ENCODE assay signal across 20 cellular contexts in genomic region chr12:132354211-132354981, GRCh38. TPM values are rescaled to one million over a fixed set of nuclear protein-coding genes. Genes with fewer than 3 reads are reported as not detected.
"Had no signal": no experiment of that assay in that cellular context is flagged by ENCODE, and none has a peak within 500 bp of the region (broad histone marks: within the 10 kb centered on the region; RNA-seq: fewer than 3 reads in every experiment).

No MANE protein-coding gene starts in this region.

- H3K4me2 ChIP-seq: hepatocyte had no signal

- DNase-seq: activated CD4-positive, alpha-beta T cell treated with anti-CD3 and anti-CD28 coated beads, Interleukin-2, amount 50 U/mL, for 48 hours; activated naive CD4-positive, alpha-beta T cell treated with Interleukin-2 at 50 U/mL for 16 hours; activated T-cell treated with anti-CD3 and anti-CD28 coated beads, Interleukin-2, amount 50 U/mL, for 48 hours; cerebellar nuclear complex; cortex of kidney; erythroblast; foreskin keratinocyte; immature natural killer cell; kidney glomerular epithelial cell; mesenchymal stem cell; nephron progenitor cell; nucleus accumbens; stimulated activated CD4-positive, alpha-beta T cell treated with anti-CD3 and anti-CD28 coated beads, Interleukin-4, amount 100 ng/mL, for 24 hours; stimulated activated naive CD4-positive, alpha-beta T cell treated with Interleukin-2 at 50 U/mL for 16 hours had no signal

- H3K79me2 ChIP-seq: hepatocyte had no signal

- H3K36me3 ChIP-seq: thoracic aorta had no signal

- H3K4me1 ChIP-seq: foreskin keratinocyte had no signal

- H3K27ac ChIP-seq: foreskin keratinocyte, hepatocyte, thoracic aorta had no signal

- H3K27me3 ChIP-seq: foreskin keratinocyte had no signal

- H2AFZ ChIP-seq: hepatocyte had no signal

- ATAC-seq: foreskin keratinocyte, SK-N-SH treated with all-trans-retinoic acid at 6 μM for 48 hours had no signal

- H3K4me3 ChIP-seq: hepatocyte, thoracic aorta had no signal

- FAIRE-seq: endometrium, TTC549 had no signal

- H3K9me3 ChIP-seq: thoracic aorta had no signal

RNA-seq across cellular contexts. Expression of gene GALNT9, which starts 25.0 kb away (rescaled TPM):
- total RNA-seq: activated CD8-positive, alpha-beta memory T cell treated with anti-CD3 and anti-CD28 coated beads for 36 hours; foreskin keratinocyte had no signal
- polyA plus RNA-seq: foreskin keratinocyte, immature natural killer cell had no signal
